ENCODE assay signal across 9 cellular contexts in the genomic region with DNA sequence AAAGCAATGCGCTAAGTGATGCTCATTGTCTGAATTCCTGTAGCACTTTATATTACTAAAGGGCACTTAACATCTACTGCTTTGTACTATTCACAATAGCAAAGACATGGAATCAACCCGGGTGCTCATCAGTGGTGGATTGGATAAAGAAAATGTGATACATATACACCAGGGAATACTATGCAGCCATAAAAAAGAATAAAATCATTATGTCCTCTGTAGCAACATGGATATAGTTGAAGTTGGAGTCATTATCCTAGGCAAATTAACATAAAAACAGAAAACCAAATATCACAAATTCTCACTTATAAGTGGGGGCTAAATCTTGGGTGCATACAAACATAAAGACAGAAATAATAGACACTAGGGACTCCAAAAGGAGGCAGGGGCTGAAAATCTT.
"Had no signal": no experiment of that assay in that cellular context is flagged by ENCODE, and none has a peak within 500 bp of the region (broad histone marks: within the 10 kb centered on the region; RNA-seq: fewer than 3 reads in every experiment).

No MANE protein-coding gene starts in this region.

- FAIRE-seq: HTR-8/SVneo, K562 had no signal

- H3K4me3 ChIP-seq: GM23248, HAP-1, K562 had no signal

- H2AFZ ChIP-seq: GM23248 had no signal

- DNase-seq: GM23248, GOT3, H7, IMR-90, KG1 had no signal

- H3K27ac ChIP-seq: GM23248 had no signal

- ATAC-seq: HCT116, K562 had no signal

- H3K9me3 ChIP-seq: HAP-1 had no signal

- H3K9ac ChIP-seq: GM23248 had no signal
